In genomic region chr13:103866041-103866440, GRCh38 we compare ENCODE assay signal across 25 cellular contexts.
"Had no signal": no experiment of that assay in that cellular context is flagged by ENCODE, and none has a peak within 500 bp of the region (broad histone marks: within the 10 kb centered on the region; RNA-seq: fewer than 3 reads in every experiment).

No MANE protein-coding gene starts in this region.

- ATAC-seq: activated CD8-positive, alpha-beta memory T cell treated with anti-CD3 and anti-CD28 coated beads, Interleukin-2, amount 10 ng/mL, durations not matched to agents 7 days and 5 days; activated CD8-positive, alpha-beta T cell treated with anti-CD3 and anti-CD28 coated beads, Interleukin-2, amount 10 ng/mL, durations not matched to agents 7 days and 5 days; activated naive CD4-positive, alpha-beta T cell treated with anti-CD3 and anti-CD28 coated beads, Interleukin-2, amount 50 U/mL, for 72 hours; activated T-cell treated with anti-CD3 and anti-CD28 coated beads, Interleukin-2, amount 50 U/mL, for 72 hours; gastrocnemius medialis; left colon; naive thymus-derived CD8-positive, alpha-beta T cell; sciatic nerve; stimulated activated memory B cell treated with anti-CD40 and anti-IgM and Interleukin-4, amounts not matched to agents 10 μg/mL and 1 μg/mL and 100 μg/mL, for 72 hours; stimulated activated naive CD8-positive, alpha-beta T cell treated with anti-CD3 and anti-CD28 coated beads, Interleukin-15, amount 100 ng/mL, for 72 hours had no signal

- H3K36me3 Mint-ChIP-seq: activated CD8-positive, alpha-beta memory T cell treated with anti-CD3 and anti-CD28 coated beads, Interleukin-2, amount 10 ng/mL, durations not matched to agents 7 days and 5 days; activated naive CD4-positive, alpha-beta T cell treated with anti-CD3 and anti-CD28 coated beads, Interleukin-2, amount 50 U/mL, for 72 hours; naive thymus-derived CD8-positive, alpha-beta T cell; stimulated activated memory B cell treated with anti-CD40 and anti-IgM and Interleukin-4, amounts not matched to agents 10 μg/mL and 1 μg/mL and 100 μg/mL, for 72 hours; type B pancreatic cell had no signal

- DNase-seq: activated B cell treated with CpG ODN at 0.5 μM for 24 hours; activated CD8-positive, alpha-beta memory T cell treated with anti-CD3 and anti-CD28 coated beads, Interleukin-2, amount 10 ng/mL, durations not matched to agents 7 days and 5 days; activated CD8-positive, alpha-beta T cell treated with anti-CD3 and anti-CD28 coated beads, Interleukin-2, amount 10 ng/mL, durations not matched to agents 7 days and 5 days; activated naive CD4-positive, alpha-beta T cell; activated T-cell treated with anti-CD3 and anti-CD28 coated beads for 4 hours; activated T-cell treated with anti-CD3 and anti-CD28 coated beads, Interleukin-2, amount 50 U/mL, for 72 hours; colonic mucosa; effector CD8-positive, alpha-beta T cell; gastrocnemius medialis; glutamatergic neuron; left colon; mammary epithelial cell; naive thymus-derived CD8-positive, alpha-beta T cell; stimulated activated CD4-positive, alpha-beta T cell treated with anti-CD3 and anti-CD28 coated beads, Interleukin-4, amount 100 ng/mL, for 24 hours; stimulated activated naive CD8-positive, alpha-beta T cell treated with anti-CD3 and anti-CD28 coated beads, Interleukin-15, amount 100 ng/mL, for 72 hours; substantia nigra; T-helper 2 cell; uterus had no signal

- H3K4me1 ChIP-seq: colonic mucosa, gastrocnemius medialis, uterus had no signal

- H3K36me3 ChIP-seq: colonic mucosa, gastrocnemius medialis, neutrophil, uterus had no signal

- H3K4me3 Mint-ChIP-seq: activated B cell treated with CpG ODN at 0.5 μM for 24 hours; activated CD8-positive, alpha-beta memory T cell treated with anti-CD3 and anti-CD28 coated beads, Interleukin-2, amount 10 ng/mL, durations not matched to agents 7 days and 5 days; activated CD8-positive, alpha-beta T cell treated with anti-CD3 and anti-CD28 coated beads, Interleukin-2, amount 10 ng/mL, durations not matched to agents 7 days and 5 days; activated T-cell treated with anti-CD3 and anti-CD28 coated beads, Interleukin-2, amount 50 U/mL, for 72 hours; mesothelial cell of epicardium; naive thymus-derived CD8-positive, alpha-beta T cell; stimulated activated memory B cell treated with anti-CD40 and anti-IgM and Interleukin-4, amounts not matched to agents 10 μg/mL and 1 μg/mL and 100 μg/mL, for 72 hours; stimulated activated naive CD8-positive, alpha-beta T cell treated with anti-CD3 and anti-CD28 coated beads, Interleukin-15, amount 100 ng/mL, for 72 hours; type B pancreatic cell had no signal

- H3K4me1 Mint-ChIP-seq: activated B cell treated with CpG ODN at 0.5 μM for 24 hours; activated CD8-positive, alpha-beta memory T cell treated with anti-CD3 and anti-CD28 coated beads, Interleukin-2, amount 10 ng/mL, durations not matched to agents 7 days and 5 days; naive thymus-derived CD8-positive, alpha-beta T cell; stimulated activated memory B cell treated with anti-CD40 and anti-IgM and Interleukin-4, amounts not matched to agents 10 μg/mL and 1 μg/mL and 100 μg/mL, for 72 hours; stimulated activated naive CD8-positive, alpha-beta T cell treated with anti-CD3 and anti-CD28 coated beads, Interleukin-15, amount 100 ng/mL, for 72 hours had no signal

- H3K4me3 ChIP-seq: colonic mucosa, gastrocnemius medialis, skin epidermis, uterus had no signal

- H3K27ac Mint-ChIP-seq: activated B cell treated with CpG ODN at 0.5 μM for 24 hours; activated CD8-positive, alpha-beta memory T cell treated with anti-CD3 and anti-CD28 coated beads, Interleukin-2, amount 10 ng/mL, durations not matched to agents 7 days and 5 days; activated CD8-positive, alpha-beta T cell treated with anti-CD3 and anti-CD28 coated beads, Interleukin-2, amount 10 ng/mL, durations not matched to agents 7 days and 5 days; activated naive CD4-positive, alpha-beta T cell treated with anti-CD3 and anti-CD28 coated beads, Interleukin-2, amount 50 U/mL, for 72 hours; activated T-cell treated with anti-CD3 and anti-CD28 coated beads, Interleukin-2, amount 50 U/mL, for 72 hours; mesothelial cell of epicardium; naive thymus-derived CD8-positive, alpha-beta T cell; stimulated activated memory B cell treated with anti-CD40 and anti-IgM and Interleukin-4, amounts not matched to agents 10 μg/mL and 1 μg/mL and 100 μg/mL, for 72 hours; stimulated activated naive CD8-positive, alpha-beta T cell treated with anti-CD3 and anti-CD28 coated beads, Interleukin-15, amount 100 ng/mL, for 72 hours; type B pancreatic cell had no signal

- H3K9me3 ChIP-seq: colonic mucosa, gastrocnemius medialis, neutrophil, uterus had no signal

- H3K27me3 Mint-ChIP-seq: activated B cell treated with CpG ODN at 0.5 μM for 24 hours; activated CD8-positive, alpha-beta memory T cell treated with anti-CD3 and anti-CD28 coated beads, Interleukin-2, amount 10 ng/mL, durations not matched to agents 7 days and 5 days; naive thymus-derived CD8-positive, alpha-beta T cell; stimulated activated memory B cell treated with anti-CD40 and anti-IgM and Interleukin-4, amounts not matched to agents 10 μg/mL and 1 μg/mL and 100 μg/mL, for 72 hours; stimulated activated naive CD8-positive, alpha-beta T cell treated with anti-CD3 and anti-CD28 coated beads, Interleukin-15, amount 100 ng/mL, for 72 hours; type B pancreatic cell had no signal
